8 cellular contexts compared by ENCODE assay signal in genomic region chr6:47780510-47781356, GRCh38. TPM values are rescaled to one million over a fixed set of nuclear protein-coding genes. Genes with fewer than 3 reads are reported as not detected.
A peak's percentile ranks its signal among the peaks of the same experiment; 100 is the strongest.
DNase-seq lines count a peak whose midpoint lies in the region; ATAC-seq and TF ChIP-seq lines count a peak whose summit lies in the region.

No MANE protein-coding gene starts in this region.

- ATAC-seq in HG03520 (IDR thresholded peaks at IDR 0.05; ENCODE audit: unreplicated experiment) = peak; percentile 82

- no peak overlapping the region for H3K4me3 ChIP-seq in fibroblast of villous mesenchyme (ENCODE audit: low read depth, low read length)

- DNase-seq in DMS53 (lab: John Stamatoyannopoulos, UW) = peak; percentile 83
- DNase-seq in GM20000 (ENCODE audit: low spot score) = peak; percentile 56
- peak; percentile 84 for DNase-seq in NCI-H748 treated with DMSO at 0.1 percent for 48 hours (lab: John Stamatoyannopoulos, UW)
- peak; percentile 6 for DNase-seq in activated T-cell treated with anti-CD3 and anti-CD28 coated beads for 1 hour (ENCODE audit: low read depth)
- peak; percentile 71 for DNase-seq in fibroblast of villous mesenchyme (ENCODE audit: low read depth)
- peak; percentile 44 for DNase-seq in non-pigmented ciliary epithelial cell (ENCODE audit: low read depth)
- DNase-seq in GOT3 (lab: John Stamatoyannopoulos, UW) = no peak

- TF ChIP-seq CTCF in GM20000 (IDR thresholded peaks at IDR 0.05; ENCODE audit: extremely low read depth, missing control alignments) (peak; percentile 41), fibroblast of villous mesenchyme (IDR thresholded peaks at IDR 0.05; ENCODE audit: insufficient read depth, low read depth, low read length) (peak; percentile 72)

RNA-seq across cellular contexts. Expression of gene OPN5, which starts 1.1 kb away (rescaled TPM):
- not detected in 2 replicates for total RNA-seq in fibroblast of villous mesenchyme
